Comparison of ENCODE assay signal across 30 cellular contexts in genomic region chr10:482848-483247, GRCh38.
A peak's percentile ranks its signal among the peaks of the same experiment; 100 is the strongest.
DNase-seq lines count a peak whose midpoint lies in the region; ATAC-seq, FAIRE-seq and TF ChIP-seq lines count a peak whose summit lies in the region.
"Had no signal": no experiment of that assay in that cellular context is flagged by ENCODE, and none has a peak within 500 bp of the region (broad histone marks: within the 10 kb centered on the region; RNA-seq: fewer than 3 reads in every experiment).

No MANE protein-coding gene starts in this region.

- H3K4me3 ChIP-seq in astrocyte (ENCODE audit: insufficient read depth, low read depth, low read length) (no peak overlapping the region), stomach smooth muscle (ENCODE audit: low read length in 2 of 2) (no peak overlapping the region)
- H3K4me3 ChIP-seq: ascending aorta, smooth muscle cell had no signal

- H3K27ac Mint-ChIP-seq in astrocyte (ENCODE audit: unreplicated experiment) (peak overlapping the region; percentile 24), endothelial cell (ENCODE audit: unreplicated experiment) (peak overlapping the region; percentile 26), nephron (peak overlapping the region; percentile 57 to 90 (median 69)), immature natural killer cell (no peak overlapping the region)
- H3K27ac Mint-ChIP-seq: activated CD8-positive, alpha-beta T cell treated with anti-CD3 and anti-CD28 coated beads, Interleukin-2, amount 10 ng/mL, durations not matched to agents 7 days and 5 days; activated naive CD8-positive, alpha-beta T cell treated with anti-CD3 and anti-CD28 coated beads for 36 hours had no signal

- H3K9me3 ChIP-seq in astrocyte (ENCODE audit: insufficient read depth, low read depth, low read length) (no peaks in the 10 kb centered on the region), stomach smooth muscle (ENCODE audit: control insufficient read depth in 2 of 2, low read length in 2 of 2) (no peaks in the 10 kb centered on the region)
- H3K9me3 ChIP-seq: ascending aorta, BE2C had no signal

- no peak for ATAC-seq in HG03442 (IDR thresholded peaks at IDR 0.05; ENCODE audit: unreplicated experiment)
- ATAC-seq: activated CD8-positive, alpha-beta T cell treated with anti-CD3 and anti-CD28 coated beads, Interleukin-2, amount 10 ng/mL, durations not matched to agents 7 days and 5 days; naive thymus-derived CD8-positive, alpha-beta T cell; stimulated activated naive CD8-positive, alpha-beta T cell treated with anti-CD3 and anti-CD28 coated beads, Interleukin-15, Interleukin-2, amounts not matched to agents 100 U/mL and 50 U/mL, for 24 hours had no signal

- DNase-seq in astrocyte (ENCODE audit: low read depth) (no peak), endothelial cell (ENCODE audit: low spot score) (no peak), HPDE6-E6E7 (ENCODE audit: extremely low spot score) (no peak), immature natural killer cell (no peak), SIG-M5 treated with dmso at 0.1 percent for 504 hours (lab: John Stamatoyannopoulos, UW; ENCODE audit: unreplicated experiment) (no peak)
- DNase-seq: activated CD4-positive, alpha-beta T cell treated with anti-CD3 and anti-CD28 coated beads for 4 hours; activated CD8-positive, alpha-beta T cell treated with anti-CD3 and anti-CD28 coated beads, Interleukin-2, amount 10 ng/mL, durations not matched to agents 7 days and 5 days; activated effector memory CD4-positive, alpha-beta T cell treated with anti-CD3 and anti-CD28 coated beads, Interleukin-2, amount 50 U/mL, for 16 hours; activated naive CD8-positive, alpha-beta T cell treated with anti-CD3 and anti-CD28 coated beads for 36 hours; BE2C; DMS 273 treated with DMSO at 0.1 percent for 48 hours; left ventricle myocardium superior; naive thymus-derived CD8-positive, alpha-beta T cell; NCI-H1092; NCI-H1694 treated with DMSO at 0.1 percent for 48 hours; retina; SHP77 treated with DMSO at 0.1 percent for 48 hours; stimulated activated naive CD8-positive, alpha-beta T cell treated with anti-CD3 and anti-CD28 coated beads, Interleukin-15, Interleukin-2, amounts not matched to agents 100 U/mL and 50 U/mL, for 24 hours; T-helper 9 cell had no signal

- H3K27ac ChIP-seq in astrocyte (ENCODE audit: low read depth, low read length): no peak overlapping the region
- H3K27ac ChIP-seq in stomach smooth muscle (ENCODE audit: low read length): peak overlapping the region; percentile 95
- H3K27ac ChIP-seq: ascending aorta had no signal

- peaks cover 3% of the 10 kb centered on the region for H3K9me3 Mint-ChIP-seq in astrocyte (ENCODE audit: unreplicated experiment)
- peaks cover 6% of the 10 kb centered on the region for H3K9me3 Mint-ChIP-seq in endothelial cell (ENCODE audit: unreplicated experiment)
- peaks cover 5% of the 10 kb centered on the region for H3K9me3 Mint-ChIP-seq in nephron
- peaks cover 0 to 2% (median 0%) of the 10 kb centered on the region in 6 donors for H3K9me3 Mint-ChIP-seq in immature natural killer cell
- H3K9me3 Mint-ChIP-seq: activated naive CD8-positive, alpha-beta T cell treated with anti-CD3 and anti-CD28 coated beads for 36 hours had no signal

- H3K4me1 ChIP-seq in astrocyte (ENCODE audit: insufficient read depth, low read length): peaks cover 10% of the 10 kb centered on the region
- H3K4me1 ChIP-seq in stomach smooth muscle (ENCODE audit: control insufficient read depth, insufficient read depth, low read length): peaks cover 54% of the 10 kb centered on the region
- H3K4me1 ChIP-seq: ascending aorta had no signal

- H3K4me1 Mint-ChIP-seq in astrocyte (ENCODE audit: low read depth, unreplicated experiment) (peaks cover 16% of the 10 kb centered on the region), endothelial cell (ENCODE audit: unreplicated experiment) (peaks cover 17% of the 10 kb centered on the region), nephron (peaks cover 62% of the 10 kb centered on the region), immature natural killer cell (peaks cover 17 to 26% of the 10 kb centered on the region in 2 donors)

- H3K27me3 Mint-ChIP-seq in astrocyte (ENCODE audit: low read depth, unreplicated experiment): no peaks in the 10 kb centered on the region
- H3K27me3 Mint-ChIP-seq in endothelial cell (ENCODE audit: unreplicated experiment): peaks cover 19% of the 10 kb centered on the region
- H3K27me3 Mint-ChIP-seq in nephron (ENCODE audit: low read depth): no peaks in the 10 kb centered on the region
- peaks cover 0 to 3% (median 3%) of the 10 kb centered on the region in 3 donors for H3K27me3 Mint-ChIP-seq in immature natural killer cell (ENCODE audit: low read depth in 3 of 3)
- H3K27me3 Mint-ChIP-seq: activated naive CD8-positive, alpha-beta T cell treated with anti-CD3 and anti-CD28 coated beads for 36 hours; central memory CD8-positive, alpha-beta T cell; naive thymus-derived CD8-positive, alpha-beta T cell had no signal

- H3K4me3 Mint-ChIP-seq in astrocyte (ENCODE audit: unreplicated experiment): no peak overlapping the region
- H3K4me3 Mint-ChIP-seq in endothelial cell (ENCODE audit: unreplicated experiment): no peak overlapping the region
- peak overlapping the region in 1 of 3 experiments; percentile 3 for H3K4me3 Mint-ChIP-seq in nephron
- peak overlapping the region in 1 of 5 donors; percentile 32 for H3K4me3 Mint-ChIP-seq in immature natural killer cell
- H3K4me3 Mint-ChIP-seq: activated CD8-positive, alpha-beta T cell treated with anti-CD3 and anti-CD28 coated beads, Interleukin-2, amount 10 ng/mL, durations not matched to agents 7 days and 5 days; activated naive CD8-positive, alpha-beta T cell treated with anti-CD3 and anti-CD28 coated beads for 36 hours; central memory CD8-positive, alpha-beta T cell had no signal

- no peak overlapping the region for H3K9ac ChIP-seq in astrocyte (ENCODE audit: low read length)
- peak overlapping the region in 1 of 2 donors; percentile 36 for H3K9ac ChIP-seq in stomach smooth muscle (ENCODE audit: low read length in 2 of 2)

- TF ChIP-seq CTCF in astrocyte (IDR thresholded peaks at IDR 0.05; ENCODE audit: insufficient read depth, low read depth, low read length) (no peak), endothelial cell (IDR thresholded peaks at IDR 0.05; ENCODE audit: unreplicated experiment) (no peak), nephron (IDR thresholded peaks at IDR 0.05; ENCODE audit: unreplicated experiment in 3 of 3) (no peak)

- H2AFZ ChIP-seq in astrocyte (ENCODE audit: low read depth, low read length): no peak overlapping the region

- H3K36me3 ChIP-seq in astrocyte (ENCODE audit: insufficient read depth, low read length) (peaks cover 2% of the 10 kb centered on the region), stomach smooth muscle (ENCODE audit: control insufficient read depth in 2 of 2, insufficient read depth in 2 of 2, low read length in 2 of 2) (no peaks in the 10 kb centered on the region)
- H3K36me3 ChIP-seq: BE2C had no signal

- no peak overlapping the region for H3K4me2 ChIP-seq in astrocyte (ENCODE audit: low read length)
- H3K4me2 ChIP-seq: smooth muscle cell had no signal

- H3K36me3 Mint-ChIP-seq in astrocyte (ENCODE audit: low read depth, unreplicated experiment): peaks cover 21% of the 10 kb centered on the region
- H3K36me3 Mint-ChIP-seq in endothelial cell (ENCODE audit: low read depth, unreplicated experiment): peaks cover 10% of the 10 kb centered on the region
- H3K36me3 Mint-ChIP-seq in nephron (ENCODE audit: low read depth): peaks cover 46% of the 10 kb centered on the region
- H3K36me3 Mint-ChIP-seq in immature natural killer cell: no peaks in the 10 kb centered on the region
- H3K36me3 Mint-ChIP-seq: activated naive CD8-positive, alpha-beta T cell treated with anti-CD3 and anti-CD28 coated beads for 36 hours; naive thymus-derived CD8-positive, alpha-beta T cell had no signal

- H4K20me1 ChIP-seq in astrocyte (ENCODE audit: insufficient read depth, low read length): peaks cover 67% of the 10 kb centered on the region

- H3K27me3 ChIP-seq in astrocyte (ENCODE audit: insufficient read depth, low read length) (no peaks in the 10 kb centered on the region), stomach smooth muscle (ENCODE audit: control insufficient read depth in 1 of 2, insufficient read depth in 2 of 2, low read length in 2 of 2) (no peaks in the 10 kb centered on the region)
- H3K27me3 ChIP-seq: ascending aorta, BE2C had no signal

- FAIRE-seq in astrocyte (lab: Jason Lieb, UNC): no peak
- FAIRE-seq: GM18507, H54, HTR-8/SVneo, islet of Langerhans, RCC 7860 had no signal

- peaks cover 28% of the 10 kb centered on the region for H3K79me2 ChIP-seq in astrocyte (ENCODE audit: insufficient read depth, low read length)

Comparison
In these comparisons a context has a peak if more than half of its experiments do, and no peak if none do; other contexts are left out.
1. H3K27ac Mint-ChIP-seq: peak in astrocyte (single experiment), endothelial cell (single experiment) and nephron (3 of 3); none in immature natural killer cell (0 of 6).